Comparison of ENCODE assay signal across 14 cellular contexts in genomic region chr11:16669799-16670415, GRCh38.
A peak's percentile ranks its signal among the peaks of the same experiment; 100 is the strongest.
DNase-seq lines count a peak whose midpoint lies in the region; ATAC-seq and TF ChIP-seq lines count a peak whose summit lies in the region.
"Had no signal": no experiment of that assay in that cellular context is flagged by ENCODE, and none has a peak within 500 bp of the region (broad histone marks: within the 10 kb centered on the region; RNA-seq: fewer than 3 reads in every experiment).

No MANE protein-coding gene starts in this region.

- H3K4me2 ChIP-seq in mesenchymal stem cell (ENCODE audit: low read length, poor library complexity, severe bottlenecking): no peak overlapping the region

- no peak overlapping the region for H3K4me3 ChIP-seq in brain microvascular endothelial cell (ENCODE audit: low read depth, low read length)
- no peak overlapping the region for H3K4me3 ChIP-seq in mesenchymal stem cell (ENCODE audit: insufficient read depth in 1 of 2, low read depth in 1 of 2, low read length in 2 of 2)

- H2AK5ac ChIP-seq in mesenchymal stem cell (ENCODE audit: low read length, severe bottlenecking): peak overlapping the region; percentile 73

- no peak overlapping the region for H3K9ac ChIP-seq in mesenchymal stem cell (ENCODE audit: low read length)

- no peak overlapping the region for H4K91ac ChIP-seq in mesenchymal stem cell (ENCODE audit: low read length)

- TF ChIP-seq CTCF in brain microvascular endothelial cell (IDR thresholded peaks at IDR 0.05; ENCODE audit: low read depth, low read length, missing control alignments): no peak

- no peak overlapping the region for H3K4ac ChIP-seq in mesenchymal stem cell (ENCODE audit: low read depth in 1 of 2, low read length in 2 of 2)

- WGBS in mesenchymal stem cell: 62% methylated on average over 2 of the region's 2 CpGs

- no peak overlapping the region for H2BK120ac ChIP-seq in mesenchymal stem cell (ENCODE audit: low read depth, low read length)

- in situ Hi-C loops in brain microvascular endothelial cell (cut with HindIII; ENCODE audit: low pct_ligation_motif_present, low sequenced_read_pairs): no loop called here

- H3K36me3 ChIP-seq in brain microvascular endothelial cell (replicated peaks): no peaks in the 10 kb centered on the region
- no peaks in the 10 kb centered on the region for H3K36me3 ChIP-seq in mesenchymal stem cell (ENCODE audit: control insufficient read depth in 1 of 2, insufficient read depth in 2 of 2, low read depth in 1 of 2, low read length in 2 of 2)

- H3K79me1 ChIP-seq in mesenchymal stem cell (replicated peaks; ENCODE audit: low read length, poor library complexity, severe bottlenecking): no peaks in the 10 kb centered on the region

- no peak overlapping the region for H3K23ac ChIP-seq in mesenchymal stem cell (ENCODE audit: low read length in 2 of 2)

- peak; percentile 68 for DNase-seq in EL
- peak; percentile 4 for DNase-seq in LHCN-M2 (ENCODE audit: low read depth)
- peak; percentile 43 for DNase-seq in brain microvascular endothelial cell
- peak; percentile 28 for DNase-seq in mesenchymal stem cell
- DNase-seq in NCI-H2029 treated with DMSO at 0.1 percent for 48 hours (lab: John Stamatoyannopoulos, UW): no peak
- DNase-seq: activated CD8-positive, alpha-beta T cell treated with anti-CD3 and anti-CD28 coated beads, Interleukin-2, amount 10 ng/mL, durations not matched to agents 7 days and 5 days; amygdala; erythroblast; HCEC 1CT; NCI-H1048; stimulated activated CD4-positive, alpha-beta T cell treated with anti-CD3 and anti-CD28 coated beads, Interleukin-4, amount 100 ng/mL, for 4 hours had no signal

- H2BK15ac ChIP-seq in mesenchymal stem cell (ENCODE audit: low read depth, poor library complexity, severe bottlenecking): no peak overlapping the region

- no peak overlapping the region for H2AFZ ChIP-seq in mesenchymal stem cell (ENCODE audit: low read depth, low read length)

- H3K18ac ChIP-seq in mesenchymal stem cell (ENCODE audit: low read depth in 1 of 2, low read length in 2 of 2): peak overlapping the region in 1 of 2 experiments; percentile 8

- no peak overlapping the region for H2BK12ac ChIP-seq in mesenchymal stem cell (ENCODE audit: low read length in 2 of 2)

- no peak overlapping the region for H3K27ac ChIP-seq in brain microvascular endothelial cell
- no peak overlapping the region for H3K27ac ChIP-seq in mesenchymal stem cell (ENCODE audit: low read length, poor library complexity, severe bottlenecking)

- H3K27me3 ChIP-seq in brain microvascular endothelial cell (replicated peaks) (no peaks in the 10 kb centered on the region), mesenchymal stem cell (ENCODE audit: control insufficient read depth in 1 of 2, insufficient read depth in 1 of 2, low read length in 2 of 2) (no peaks in the 10 kb centered on the region)

- H3K9me3 ChIP-seq in mesenchymal stem cell (ENCODE audit: control insufficient read depth, low read length): no peaks in the 10 kb centered on the region

- no peak overlapping the region for H4K8ac ChIP-seq in mesenchymal stem cell (ENCODE audit: low read length)

- ATAC-seq in GM21717 (IDR thresholded peaks at IDR 0.05; ENCODE audit: unreplicated experiment) (no peak), HG03460 (IDR thresholded peaks at IDR 0.05; ENCODE audit: unreplicated experiment) (no peak), GM21390 (IDR thresholded peaks at IDR 0.05; ENCODE audit: unreplicated experiment) (no peak)
- ATAC-seq: activated CD8-positive, alpha-beta T cell treated with anti-CD3 and anti-CD28 coated beads, Interleukin-2, amount 10 ng/mL, durations not matched to agents 7 days and 5 days had no signal

- H2BK5ac ChIP-seq in mesenchymal stem cell (ENCODE audit: low read depth, low read length, poor library complexity, severe bottlenecking): no peak overlapping the region

- peaks cover 11% of the 10 kb centered on the region for H3K4me1 ChIP-seq in mesenchymal stem cell (ENCODE audit: control insufficient read depth, insufficient read depth, low read depth, low read length)

- H3K14ac ChIP-seq in mesenchymal stem cell (ENCODE audit: low read length in 2 of 2): peak overlapping the region in 1 of 2 experiments; percentile 30
